Comparison of ENCODE assay signal across 8 cellular contexts in the genomic region with DNA sequence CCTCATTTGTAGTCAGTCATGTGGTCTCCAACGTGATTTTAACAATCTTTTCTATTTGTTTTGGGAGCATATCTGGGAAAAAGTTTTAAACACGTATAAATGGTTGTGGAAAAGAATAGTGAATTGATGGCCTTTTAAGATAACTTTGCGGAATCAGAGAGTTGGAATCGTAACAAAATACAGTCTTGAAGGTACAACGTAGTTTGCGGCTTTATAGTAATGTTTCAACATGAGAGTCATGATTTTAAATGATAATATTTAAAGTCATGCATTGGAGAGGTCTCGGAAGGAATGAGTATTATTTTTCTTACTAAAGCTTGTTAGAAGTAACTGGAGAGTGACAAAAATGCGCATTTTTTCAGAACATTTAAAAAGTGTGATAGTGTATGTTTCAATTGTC. TPM values are rescaled to one million over a fixed set of nuclear protein-coding genes. Genes with fewer than 3 reads are reported as not detected.
DNase-seq lines count a peak whose midpoint lies in the region; ATAC-seq and TF ChIP-seq lines count a peak whose summit lies in the region.

No MANE protein-coding gene starts in this region.

- H3K4me3 ChIP-seq in AG09309 (ENCODE audit: control insufficient read depth, low read depth, low read length) (peak overlapping the region; percentile 84), LNCaP clone FGC (ENCODE audit: low read depth, low read length) (peak overlapping the region; percentile 91), choroid plexus epithelial cell (ENCODE audit: low read depth, low read length) (peak overlapping the region; percentile 95)

- H3K27ac Mint-ChIP-seq in naive B cell: peak overlapping the region; percentile 76 to 98 (median 97)

- no peak for DNase-seq in AG09309 (ENCODE audit: low read depth)
- DNase-seq in LNCaP clone FGC (ENCODE audit: low read depth): no peak
- no peak for DNase-seq in choroid plexus epithelial cell (ENCODE audit: low read depth)
- DNase-seq in naive B cell: no peak
- DNase-seq in NCI-H1092 treated with DMSO at 0.1 percent for 48 hours (lab: John Stamatoyannopoulos, UW): no peak
- no peak for DNase-seq in NCI-H2171 (lab: John Stamatoyannopoulos, UW)
- DNase-seq in NCI-H2196 (lab: John Stamatoyannopoulos, UW; ENCODE audit: unreplicated experiment): no peak
- DNase-seq in NCI-H226: no peak

- peaks cover 0 to 9% of the 10 kb centered on the region in 2 donors for H3K36me3 Mint-ChIP-seq in naive B cell

- peaks cover 27 to 41% (median 28%) of the 10 kb centered on the region in 3 donors for H3K4me1 Mint-ChIP-seq in naive B cell

- ATAC-seq in naive B cell (ENCODE audit: low read depth in 2 of 2): no peak

- peaks cover 0 to 2% (median 0%) of the 10 kb centered on the region in 7 donors for H3K9me3 Mint-ChIP-seq in naive B cell

- H3K27me3 Mint-ChIP-seq in naive B cell: no peaks in the 10 kb centered on the region

- H3K4me3 Mint-ChIP-seq in naive B cell: peak overlapping the region; percentile 95 to 100 (median 99)

- TF ChIP-seq CTCF in AG09309 (IDR thresholded peaks at IDR 0.05; ENCODE audit: control insufficient read depth, insufficient read depth, low read depth, low read length, missing control alignments) (no peak), LNCaP clone FGC (IDR thresholded peaks at IDR 0.05; ENCODE audit: control insufficient read depth, extremely low read depth, insufficient read depth) (no peak), choroid plexus epithelial cell (conservative IDR thresholded peaks at IDR 0.05; ENCODE audit: low read depth, low read length) (no peak)

RNA-seq across cellular contexts. Expression of a gene that starts 1.6 kb away (rescaled TPM):
- polyA plus RNA-seq in naive B cell (ENCODE audit: low read depth in 6 of 6): 10 to 100 TPM in 5 of 6 donors, 1 to 10 TPM in 1; 3.9 to 14.9 (median 11.6) TPM
